Comparison of ENCODE assay signal across 1 cellular context in genomic region chr17:45248132-45248936, GRCh38.
TF ChIP-seq lines count a peak whose summit lies in the region.

No MANE protein-coding gene starts in this region.

TF ChIP-seq in K562, 482 proteins besides CTCF, POLR2A, EP300 and RAD21 (continued from another document and continues in another):
- TF ChIP-seq, protein P1, sequence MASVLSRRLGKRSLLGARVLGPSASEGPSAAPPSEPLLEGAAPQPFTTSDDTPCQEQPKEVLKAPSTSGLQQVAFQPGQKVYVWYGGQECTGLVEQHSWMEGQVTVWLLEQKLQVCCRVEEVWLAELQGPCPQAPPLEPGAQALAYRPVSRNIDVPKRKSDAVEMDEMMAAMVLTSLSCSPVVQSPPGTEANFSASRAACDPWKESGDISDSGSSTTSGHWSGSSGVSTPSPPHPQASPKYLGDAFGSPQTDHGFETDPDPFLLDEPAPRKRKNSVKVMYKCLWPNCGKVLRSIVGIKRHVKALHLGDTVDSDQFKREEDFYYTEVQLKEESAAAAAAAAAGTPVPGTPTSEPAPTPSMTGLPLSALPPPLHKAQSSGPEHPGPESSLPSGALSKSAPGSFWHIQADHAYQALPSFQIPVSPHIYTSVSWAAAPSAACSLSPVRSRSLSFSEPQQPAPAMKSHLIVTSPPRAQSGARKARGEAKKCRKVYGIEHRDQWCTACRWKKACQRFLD (CRISPR knock-in tag; IDR thresholded peaks at IDR 0.05) = no peak
- TF ChIP-seq PHF8 (IDR thresholded peaks at IDR 0.05; ENCODE audit: borderline replicate concordance, low read length) = peak; percentile 16; the same call in 1 of the 2 replicates
- no peak for TF ChIP-seq SETDB1 (IDR thresholded peaks at IDR 0.05; ENCODE audit: low read length)
- TF ChIP-seq ZNF140 (CRISPR knock-in tag; IDR thresholded peaks at IDR 0.05) = no peak
- no peak for TF ChIP-seq SIRT6 (IDR thresholded peaks at IDR 0.05; ENCODE audit: low read depth, low read length)
- TF ChIP-seq TCFL5 (CRISPR knock-in tag; conservative IDR thresholded peaks at IDR 0.05) = no peak
- TF ChIP-seq ZNF165 (CRISPR knock-in tag; IDR thresholded peaks at IDR 0.05; ENCODE audit: borderline replicate concordance) = no peak
- no peak for TF ChIP-seq CREM (IDR thresholded peaks at IDR 0.05; ENCODE audit: low read depth)
- TF ChIP-seq RBM14 (IDR thresholded peaks at IDR 0.05; ENCODE audit: borderline replicate concordance, insufficient read depth, low read depth, low read length) = 0 out of 2 replicates have a peak, but pooled peaks have one; percentile 81
- TF ChIP-seq MCM7 (IDR thresholded peaks at IDR 0.05) = no peak
- TF ChIP-seq CEBPZ (IDR thresholded peaks at IDR 0.05; ENCODE audit: borderline replicate concordance, low read depth, low read length) = no peak
- TF ChIP-seq, protein P2, sequence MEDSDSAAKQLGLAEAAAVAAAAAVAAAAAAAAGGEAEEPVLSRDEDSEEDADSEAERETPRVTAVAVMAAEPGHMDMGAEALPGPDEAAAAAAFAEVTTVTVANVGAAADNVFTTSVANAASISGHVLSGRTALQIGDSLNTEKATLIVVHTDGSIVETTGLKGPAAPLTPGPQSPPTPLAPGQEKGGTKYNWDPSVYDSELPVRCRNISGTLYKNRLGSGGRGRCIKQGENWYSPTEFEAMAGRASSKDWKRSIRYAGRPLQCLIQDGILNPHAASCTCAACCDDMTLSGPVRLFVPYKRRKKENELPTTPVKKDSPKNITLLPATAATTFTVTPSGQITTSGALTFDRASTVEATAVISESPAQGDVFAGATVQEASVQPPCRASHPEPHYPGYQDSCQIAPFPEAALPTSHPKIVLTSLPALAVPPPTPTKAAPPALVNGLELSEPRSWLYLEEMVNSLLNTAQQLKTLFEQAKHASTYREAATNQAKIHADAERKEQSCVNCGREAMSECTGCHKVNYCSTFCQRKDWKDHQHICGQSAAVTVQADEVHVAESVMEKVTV (CRISPR knock-in tag; IDR thresholded peaks at IDR 0.05) = no peak
- TF ChIP-seq ATF7 (IDR thresholded peaks at IDR 0.05) = no peak
- TF ChIP-seq, protein P3, sequence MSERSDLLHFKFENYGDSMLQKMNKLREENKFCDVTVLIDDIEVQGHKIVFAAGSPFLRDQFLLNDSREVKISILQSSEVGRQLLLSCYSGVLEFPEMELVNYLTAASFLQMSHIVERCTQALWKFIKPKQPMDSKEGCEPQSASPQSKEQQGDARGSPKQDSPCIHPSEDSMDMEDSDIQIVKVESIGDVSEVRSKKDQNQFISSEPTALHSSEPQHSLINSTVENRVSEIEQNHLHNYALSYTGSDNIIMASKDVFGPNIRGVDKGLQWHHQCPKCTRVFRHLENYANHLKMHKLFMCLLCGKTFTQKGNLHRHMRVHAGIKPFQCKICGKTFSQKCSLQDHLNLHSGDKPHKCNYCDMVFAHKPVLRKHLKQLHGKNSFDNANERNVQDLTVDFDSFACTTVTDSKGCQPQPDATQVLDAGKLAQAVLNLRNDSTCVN (CRISPR knock-in tag; IDR thresholded peaks at IDR 0.05) = no peak
- TF ChIP-seq HDAC1 (IDR thresholded peaks at IDR 0.05) = peak in 1 of 2 experiments; percentile 11; a peak in 1 of 4 replicates
- no peak for TF ChIP-seq NCOA6 (IDR thresholded peaks at IDR 0.05)
- TF ChIP-seq HDAC3 (IDR thresholded peaks at IDR 0.05; ENCODE audit: borderline replicate concordance, partially characterized antibody) = no peak
- TF ChIP-seq TEAD2 (tag; IDR thresholded peaks at IDR 0.05) = no peak
- no peak for TF ChIP-seq ZNF224 (CRISPR knock-in tag; IDR thresholded peaks at IDR 0.05)
- TF ChIP-seq ZFPM2 (CRISPR knock-in tag; IDR thresholded peaks at IDR 0.05) = no peak
- TF ChIP-seq ZSCAN32 (CRISPR knock-in tag; IDR thresholded peaks at IDR 0.05) = no peak
- TF ChIP-seq FUS (optimal IDR thresholded peaks at IDR 0.05; ENCODE audit: low read depth, low read length) = no peak
- no peak for TF ChIP-seq KLF10 (CRISPR knock-in tag; IDR thresholded peaks at IDR 0.05)
- TF ChIP-seq ZNF12 (CRISPR knock-in tag; IDR thresholded peaks at IDR 0.05) = 0 out of 2 replicates have a peak, but pooled peaks have one; percentile 36
- TF ChIP-seq, protein P4, sequence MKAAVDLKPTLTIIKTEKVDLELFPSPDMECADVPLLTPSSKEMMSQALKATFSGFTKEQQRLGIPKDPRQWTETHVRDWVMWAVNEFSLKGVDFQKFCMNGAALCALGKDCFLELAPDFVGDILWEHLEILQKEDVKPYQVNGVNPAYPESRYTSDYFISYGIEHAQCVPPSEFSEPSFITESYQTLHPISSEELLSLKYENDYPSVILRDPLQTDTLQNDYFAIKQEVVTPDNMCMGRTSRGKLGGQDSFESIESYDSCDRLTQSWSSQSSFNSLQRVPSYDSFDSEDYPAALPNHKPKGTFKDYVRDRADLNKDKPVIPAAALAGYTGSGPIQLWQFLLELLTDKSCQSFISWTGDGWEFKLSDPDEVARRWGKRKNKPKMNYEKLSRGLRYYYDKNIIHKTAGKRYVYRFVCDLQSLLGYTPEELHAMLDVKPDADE (conservative IDR thresholded peaks at IDR 0.05; ENCODE audit: control insufficient read depth, low read depth, low read length) = 0 out of 2 replicates have a peak, but pooled peaks have one; percentile 11
- TF ChIP-seq YY1 (IDR thresholded peaks at IDR 0.05; ENCODE audit: borderline replicate concordance in 1 of 3, control insufficient read depth in 1 of 3, extremely low read depth in 1 of 3, insufficient read depth in 3 of 3, insufficient read length in 1 of 3, insufficient replicate concordance in 2 of 3, low read depth in 1 of 3, low read length in 2 of 3) = peak in 1 of 3 experiments; percentile 61
- TF ChIP-seq TRIM28 (IDR thresholded peaks at IDR 0.05) = no peak
- TF ChIP-seq ZNF121 (CRISPR knock-in tag; conservative IDR thresholded peaks at IDR 0.05) = no peak
- 0 out of 2 replicates have a peak, but pooled peaks have one; percentile 8 for TF ChIP-seq ILF3 (IDR thresholded peaks at IDR 0.05; ENCODE audit: borderline replicate concordance)
- TF ChIP-seq YBX1 (IDR thresholded peaks at IDR 0.05) = no peak
- TF ChIP-seq CLOCK (CRISPR knock-in tag; IDR thresholded peaks at IDR 0.05; ENCODE audit: borderline replicate concordance) = no peak
- TF ChIP-seq, protein P5, sequence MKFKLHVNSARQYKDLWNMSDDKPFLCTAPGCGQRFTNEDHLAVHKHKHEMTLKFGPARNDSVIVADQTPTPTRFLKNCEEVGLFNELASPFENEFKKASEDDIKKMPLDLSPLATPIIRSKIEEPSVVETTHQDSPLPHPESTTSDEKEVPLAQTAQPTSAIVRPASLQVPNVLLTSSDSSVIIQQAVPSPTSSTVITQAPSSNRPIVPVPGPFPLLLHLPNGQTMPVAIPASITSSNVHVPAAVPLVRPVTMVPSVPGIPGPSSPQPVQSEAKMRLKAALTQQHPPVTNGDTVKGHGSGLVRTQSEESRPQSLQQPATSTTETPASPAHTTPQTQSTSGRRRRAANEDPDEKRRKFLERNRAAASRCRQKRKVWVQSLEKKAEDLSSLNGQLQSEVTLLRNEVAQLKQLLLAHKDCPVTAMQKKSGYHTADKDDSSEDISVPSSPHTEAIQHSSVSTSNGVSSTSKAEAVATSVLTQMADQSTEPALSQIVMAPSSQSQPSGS (CRISPR knock-in tag; IDR thresholded peaks at IDR 0.05) = no peak
- TF ChIP-seq USF2 (CRISPR knock-in tag; IDR thresholded peaks at IDR 0.05) = peak; percentile 11; the same call in 1 of the 2 replicates
- TF ChIP-seq RBFOX2 (IDR thresholded peaks at IDR 0.05; ENCODE audit: low read depth, low read length) = peak; percentile 81
- TF ChIP-seq SRF (CRISPR knock-in tag; IDR thresholded peaks at IDR 0.05) = 0 out of 4 replicates have a peak, but pooled peaks of 1 of the 2 experiments have one; percentile 6
- no peak for TF ChIP-seq RNF2 (IDR thresholded peaks at IDR 0.05)
- TF ChIP-seq POLR3A (IDR thresholded peaks at IDR 0.05; ENCODE audit: borderline replicate concordance, extremely low read depth, insufficient read depth, insufficient read length) = no peak
- TF ChIP-seq TAF1 (IDR thresholded peaks at IDR 0.05; ENCODE audit: control insufficient read depth, extremely low read depth, insufficient read depth, low read length, severe bottlenecking) = no peak
- TF ChIP-seq ZNF507 (tag; conservative IDR thresholded peaks at IDR 0.05) = no peak
- TF ChIP-seq PHB (CRISPR knock-in tag; IDR thresholded peaks at IDR 0.05) = no peak
- no peak for TF ChIP-seq CBX2 (IDR thresholded peaks at IDR 0.05; ENCODE audit: insufficient read depth, low read length, poor library complexity, severe bottlenecking)
- TF ChIP-seq RBM22 (IDR thresholded peaks at IDR 0.05; ENCODE audit: low read depth, low read length, poor library complexity, severe bottlenecking) = peak; percentile 24
- no peak for TF ChIP-seq FOXJ2 (tag; IDR thresholded peaks at IDR 0.05)
- no peak for TF ChIP-seq HNRNPUL1 (IDR thresholded peaks at IDR 0.05; ENCODE audit: low read length)
- TF ChIP-seq ZBTB7A (IDR thresholded peaks at IDR 0.05; ENCODE audit: borderline replicate concordance, control insufficient read depth, low read depth, low read length) = peak; percentile 88
- no peak for TF ChIP-seq CBFB (CRISPR knock-in tag; IDR thresholded peaks at IDR 0.05)
- no peak for TF ChIP-seq TAF15 (IDR thresholded peaks at IDR 0.05; ENCODE audit: low read depth, low read length)
- TF ChIP-seq ZNF644 (tag; IDR thresholded peaks at IDR 0.05; ENCODE audit: low read depth) = no peak
